In genomic region chr5:153678617-153679329, GRCh38 we compare ENCODE assay signal across 20 cellular contexts.
DNase-seq lines count a peak whose midpoint lies in the region.
"Had no signal": no experiment of that assay in that cellular context is flagged by ENCODE, and none has a peak within 500 bp of the region (broad histone marks: within the 10 kb centered on the region; RNA-seq: fewer than 3 reads in every experiment).

No MANE protein-coding gene starts in this region.

- DNase-seq in DMS79 (lab: John Stamatoyannopoulos, UW) (peak; percentile 0), HT1080 (ENCODE audit: low read depth) (peak; percentile 37), dermis blood vessel endothelial cell (peak; percentile 76), myocyte (ENCODE audit: low read depth) (peak; percentile 91), HUDEP-2 (lab: John Stamatoyannopoulos, UW; ENCODE audit: unreplicated experiment in 76 of 76) (no peak), SHP77 treated with DMSO at 0.1 percent for 48 hours (lab: John Stamatoyannopoulos, UW) (no peak)
- no peak for DNase-seq in activated CD4-positive, alpha-beta T cell treated with anti-CD3 and anti-CD28 coated beads, Interleukin-2, amount 50 U/mL, for 1 hour
- DNase-seq: activated CD4-positive, alpha-beta T cell treated with anti-CD3 and anti-CD28 coated beads for 1 hour; activated CD8-positive, alpha-beta T cell treated with anti-CD3 and anti-CD28 coated beads, Interleukin-2, amount 10 ng/mL, durations not matched to agents 7 days and 5 days; activated effector memory CD4-positive, alpha-beta T cell treated with Interleukin-2 at 50 U/mL for 16 hours; activated T-cell treated with anti-CD3 and anti-CD28 coated beads for 4 hours; C1 segment of cervical spinal cord; GM23248; Kasumi-1; NCI-H1694 treated with DMSO at 0.1 percent for 48 hours; NCI-H226; NCI-H748 treated with DMSO at 0.1 percent for 48 hours; stimulated activated naive CD4-positive, alpha-beta T cell; T-helper 2 cell; upper lobe of right lung had no signal

Comparison
In these comparisons a context has a peak if more than half of its experiments do, and no peak if none do; other contexts are left out.
1. DNase-seq: peak in DMS79 (single experiment), HT1080 (single experiment), dermis blood vessel endothelial cell (single experiment) and myocyte (single experiment); none in HUDEP-2 (0 of 76), SHP77 treated with DMSO at 0.1 percent for 48 hours (single experiment) and activated CD4-positive, alpha-beta T cell treated with anti-CD3 and anti-CD28 coated beads, Interleukin-2, amount 50 U/mL, for 1 hour (single experiment).